Comparison of ENCODE assay signal across 11 cellular contexts in the genomic region with DNA sequence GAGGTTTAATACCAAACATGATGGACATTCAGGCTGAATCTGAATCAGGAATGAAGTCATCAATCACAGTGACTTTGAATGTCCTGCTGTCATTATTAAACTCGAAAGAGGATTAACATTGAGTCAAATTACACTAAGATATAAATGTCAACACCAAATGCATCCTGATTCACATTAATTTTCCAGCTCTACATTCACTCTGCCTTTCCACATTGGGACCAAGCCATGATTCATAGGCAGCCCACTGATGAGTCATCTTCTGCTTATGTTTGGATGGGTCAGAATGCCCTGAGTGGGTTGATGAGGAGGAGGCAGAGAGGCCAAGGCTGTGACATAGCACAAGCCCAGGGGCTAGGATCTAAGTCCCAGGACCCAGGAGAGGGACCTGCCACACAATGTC.
DNase-seq lines count a peak whose midpoint lies in the region; ATAC-seq and TF ChIP-seq lines count a peak whose summit lies in the region.
"Had no signal": no experiment of that assay in that cellular context is flagged by ENCODE, and none has a peak within 500 bp of the region (broad histone marks: within the 10 kb centered on the region; RNA-seq: fewer than 3 reads in every experiment).

No MANE protein-coding gene starts in this region.

- no peak overlapping the region for H3K27ac ChIP-seq in A673 (ENCODE audit: low read depth, low read length, poor library complexity, severe bottlenecking)

- DNase-seq in A673 (ENCODE audit: low spot score), result peak; percentile 31
- DNase-seq in HCEC 1CT, result peak; percentile 79
- DNase-seq in T1000 (lab: John Stamatoyannopoulos, UW), result peak; percentile 26
- DNase-seq in fibroblast of the conjunctiva (ENCODE audit: low read depth), result peak; percentile 17
- DNase-seq in iPS-NIHi7 (ENCODE audit: extremely low spot score), result no peak
- no peak for DNase-seq in WTC11 (ENCODE audit: low spot score)
- DNase-seq in middle frontal gyrus (ENCODE audit: extremely low spot score, low spot score), result no peak
- DNase-seq: CD4-positive, CD25-positive, alpha-beta regulatory T cell; NCI-H2081 had no signal

- POLR2A ChIA-PET in A673 (lab: Charles Lee; ENCODE audit: low non-redundant PET), result no interaction called here
- POLR2A ChIA-PET in WTC11 (lab: Charles Lee), result no interaction called here

- H3K4me1 ChIP-seq in A673 (ENCODE audit: insufficient read depth, low read length, poor library complexity, severe bottlenecking), result peaks cover 12% of the 10 kb centered on the region

- no peaks in the 10 kb centered on the region for H3K27me3 Mint-ChIP-seq in WTC11 (ENCODE audit: low read depth)
- H3K27me3 Mint-ChIP-seq: dendritic cell treated with granulocyte-macrophage colony-stimulating factor and Interleukin-4, amounts not matched to agents 40 ng/mL and 50 ng/mL, for 4 days had no signal

- H3K36me3 Mint-ChIP-seq in WTC11, result no peaks in the 10 kb centered on the region
- H3K36me3 Mint-ChIP-seq: CD4-positive, CD25-positive, alpha-beta regulatory T cell had no signal

- peaks cover 5% of the 10 kb centered on the region for H3K4me1 Mint-ChIP-seq in WTC11

- intact Hi-C loops in A673 (cut with micrococcal nuclease; ENCODE audit: unreplicated experiment), result no loop called here

- ATAC-seq in GM21423 (IDR thresholded peaks at IDR 0.05; ENCODE audit: unreplicated experiment) (no peak), WTC11 (no peak)

- H3K36me3 ChIP-seq in A673 (ENCODE audit: insufficient read depth, low read length, poor library complexity, severe bottlenecking), result no peaks in the 10 kb centered on the region

- BruUV-seq in A673 (replicated peaks; lab: Mats Ljungman, UMichigan), result no TSS peak

- CTCF ChIA-PET in A673 (lab: Charles Lee), result no interaction called here
- CTCF ChIA-PET in WTC11 (lab: Charles Lee), result no interaction called here

- no peaks in the 10 kb centered on the region for H3K9me3 ChIP-seq in A673 (ENCODE audit: low read depth, low read length, poor library complexity, severe bottlenecking)

- TF ChIP-seq CTCF in A673 (conservative IDR thresholded peaks at IDR 0.05; ENCODE audit: low read depth, low read length), result no peak
- no peak for TF ChIP-seq CTCF in WTC11 (IDR thresholded peaks at IDR 0.05)

- H3K27ac Mint-ChIP-seq in WTC11, result no peak overlapping the region
- H3K27ac Mint-ChIP-seq: CD4-positive, CD25-positive, alpha-beta regulatory T cell; dendritic cell treated with granulocyte-macrophage colony-stimulating factor and Interleukin-4, amounts not matched to agents 40 ng/mL and 50 ng/mL, for 4 days had no signal

- no peaks in the 10 kb centered on the region for H3K9me3 Mint-ChIP-seq in WTC11
- H3K9me3 Mint-ChIP-seq: dendritic cell treated with granulocyte-macrophage colony-stimulating factor and Interleukin-4, amounts not matched to agents 40 ng/mL and 50 ng/mL, for 4 days had no signal

- no peak overlapping the region for H3K4me3 ChIP-seq in A673 (ENCODE audit: low read depth, low read length, poor library complexity, severe bottlenecking)

- H3K4me3 Mint-ChIP-seq in WTC11, result no peak overlapping the region
- H3K4me3 Mint-ChIP-seq: CD4-positive, CD25-positive, alpha-beta regulatory T cell; dendritic cell treated with granulocyte-macrophage colony-stimulating factor and Interleukin-4, amounts not matched to agents 40 ng/mL and 50 ng/mL, for 4 days had no signal

- no peaks in the 10 kb centered on the region for H3K27me3 ChIP-seq in A673 (replicated peaks; ENCODE audit: insufficient read depth, low read depth, low read length, poor library complexity)

TF ChIP-seq in WTC11, 78 proteins besides CTCF, POLR2A, EP300 and RAD21:
- TF ChIP-seq, protein P1, sequence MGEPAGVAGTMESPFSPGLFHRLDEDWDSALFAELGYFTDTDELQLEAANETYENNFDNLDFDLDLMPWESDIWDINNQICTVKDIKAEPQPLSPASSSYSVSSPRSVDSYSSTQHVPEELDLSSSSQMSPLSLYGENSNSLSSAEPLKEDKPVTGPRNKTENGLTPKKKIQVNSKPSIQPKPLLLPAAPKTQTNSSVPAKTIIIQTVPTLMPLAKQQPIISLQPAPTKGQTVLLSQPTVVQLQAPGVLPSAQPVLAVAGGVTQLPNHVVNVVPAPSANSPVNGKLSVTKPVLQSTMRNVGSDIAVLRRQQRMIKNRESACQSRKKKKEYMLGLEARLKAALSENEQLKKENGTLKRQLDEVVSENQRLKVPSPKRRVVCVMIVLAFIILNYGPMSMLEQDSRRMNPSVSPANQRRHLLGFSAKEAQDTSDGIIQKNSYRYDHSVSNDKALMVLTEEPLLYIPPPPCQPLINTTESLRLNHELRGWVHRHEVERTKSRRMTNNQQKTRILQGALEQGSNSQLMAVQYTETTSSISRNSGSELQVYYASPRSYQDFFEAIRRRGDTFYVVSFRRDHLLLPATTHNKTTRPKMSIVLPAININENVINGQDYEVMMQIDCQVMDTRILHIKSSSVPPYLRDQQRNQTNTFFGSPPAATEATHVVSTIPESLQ (CRISPR knock-in tag; IDR thresholded peaks at IDR 0.05), result no peak
- TF ChIP-seq ZNF512 (CRISPR knock-in tag; IDR thresholded peaks at IDR 0.05; ENCODE audit: borderline replicate concordance), result no peak
- TF ChIP-seq, protein P2, sequence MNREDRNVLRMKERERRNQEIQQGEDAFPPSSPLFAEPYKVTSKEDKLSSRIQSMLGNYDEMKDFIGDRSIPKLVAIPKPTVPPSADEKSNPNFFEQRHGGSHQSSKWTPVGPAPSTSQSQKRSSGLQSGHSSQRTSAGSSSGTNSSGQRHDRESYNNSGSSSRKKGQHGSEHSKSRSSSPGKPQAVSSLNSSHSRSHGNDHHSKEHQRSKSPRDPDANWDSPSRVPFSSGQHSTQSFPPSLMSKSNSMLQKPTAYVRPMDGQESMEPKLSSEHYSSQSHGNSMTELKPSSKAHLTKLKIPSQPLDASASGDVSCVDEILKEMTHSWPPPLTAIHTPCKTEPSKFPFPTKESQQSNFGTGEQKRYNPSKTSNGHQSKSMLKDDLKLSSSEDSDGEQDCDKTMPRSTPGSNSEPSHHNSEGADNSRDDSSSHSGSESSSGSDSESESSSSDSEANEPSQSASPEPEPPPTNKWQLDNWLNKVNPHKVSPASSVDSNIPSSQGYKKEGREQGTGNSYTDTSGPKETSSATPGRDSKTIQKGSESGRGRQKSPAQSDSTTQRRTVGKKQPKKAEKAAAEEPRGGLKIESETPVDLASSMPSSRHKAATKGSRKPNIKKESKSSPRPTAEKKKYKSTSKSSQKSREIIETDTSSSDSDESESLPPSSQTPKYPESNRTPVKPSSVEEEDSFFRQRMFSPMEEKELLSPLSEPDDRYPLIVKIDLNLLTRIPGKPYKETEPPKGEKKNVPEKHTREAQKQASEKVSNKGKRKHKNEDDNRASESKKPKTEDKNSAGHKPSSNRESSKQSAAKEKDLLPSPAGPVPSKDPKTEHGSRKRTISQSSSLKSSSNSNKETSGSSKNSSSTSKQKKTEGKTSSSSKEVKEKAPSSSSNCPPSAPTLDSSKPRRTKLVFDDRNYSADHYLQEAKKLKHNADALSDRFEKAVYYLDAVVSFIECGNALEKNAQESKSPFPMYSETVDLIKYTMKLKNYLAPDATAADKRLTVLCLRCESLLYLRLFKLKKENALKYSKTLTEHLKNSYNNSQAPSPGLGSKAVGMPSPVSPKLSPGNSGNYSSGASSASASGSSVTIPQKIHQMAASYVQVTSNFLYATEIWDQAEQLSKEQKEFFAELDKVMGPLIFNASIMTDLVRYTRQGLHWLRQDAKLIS (CRISPR knock-in tag; IDR thresholded peaks at IDR 0.05; ENCODE audit: borderline replicate concordance), result no peak

Comparison
In these comparisons a context has a peak if more than half of its experiments do, and no peak if none do; other contexts are left out.
1. DNase-seq: peak in A673 (single experiment), HCEC 1CT (single experiment), T1000 (single experiment) and fibroblast of the conjunctiva (single experiment); none in iPS-NIHi7 (single experiment), WTC11 (single experiment) and middle frontal gyrus (single experiment).